8 cellular contexts compared by ENCODE assay signal in the genomic region with DNA sequence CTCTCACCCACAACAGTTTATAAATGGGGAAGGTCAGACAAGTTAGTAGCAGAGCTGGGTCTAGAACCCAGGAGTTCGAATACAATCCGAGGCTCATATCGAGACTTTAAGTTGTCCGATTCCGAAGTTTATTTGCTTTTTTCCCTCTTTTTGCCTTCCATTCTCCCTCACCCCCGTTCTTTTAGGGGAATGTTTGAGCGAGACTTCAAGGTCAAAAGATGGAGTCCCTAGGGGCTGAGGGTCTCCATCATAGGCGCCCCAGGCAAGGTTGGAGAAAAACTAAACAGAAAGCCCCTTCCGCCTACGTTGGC. TPM values are rescaled to one million over a fixed set of nuclear protein-coding genes. Genes with fewer than 3 reads are reported as not detected.
DNase-seq lines count a peak whose midpoint lies in the region; ATAC-seq and TF ChIP-seq lines count a peak whose summit lies in the region.

No MANE protein-coding gene starts in this region.

- H3K4me3 ChIP-seq in astrocyte of the cerebellum (ENCODE audit: low read depth, low read length), result peak overlapping the region; percentile 87
- H3K4me3 ChIP-seq in lower leg skin (ENCODE audit: low read depth, poor library complexity, severe bottlenecking), result peak overlapping the region; percentile 54
- H3K4me3 ChIP-seq in thymus (ENCODE audit: low read length), result peak overlapping the region; percentile 95

- H3K27me3 Mint-ChIP-seq in activated CD4-positive, alpha-beta T cell treated with anti-CD3 and anti-CD28 coated beads, Interleukin-2, amount 10 ng/mL, durations not matched to agents 24 days and 14 days, result no peaks in the 10 kb centered on the region

- H3K4me3 Mint-ChIP-seq in activated CD4-positive, alpha-beta T cell treated with anti-CD3 and anti-CD28 coated beads, Interleukin-2, amount 10 ng/mL, durations not matched to agents 24 days and 14 days, result peak overlapping the region; percentile 98

- 1 to 2% methylated on average over 10 of the region's 10 CpGs for WGBS in lower leg skin, 2 donors
- WGBS in thymus, result under 1% methylated on average over 10 of the region's 10 CpGs

- peaks cover 23% of the 10 kb centered on the region for H3K4me1 ChIP-seq in thymus (ENCODE audit: control insufficient read depth, insufficient read depth, low read length)

- no peak for TF ChIP-seq POLR2A in lower leg skin (IDR thresholded peaks at IDR 0.05)

- ATAC-seq in HG02885 (IDR thresholded peaks at IDR 0.05; ENCODE audit: poor library complexity, unreplicated experiment), result no peak

- H3K9me3 Mint-ChIP-seq in activated CD4-positive, alpha-beta T cell treated with anti-CD3 and anti-CD28 coated beads, Interleukin-2, amount 10 ng/mL, durations not matched to agents 24 days and 14 days, result no peaks in the 10 kb centered on the region

- H3K27ac Mint-ChIP-seq in activated CD4-positive, alpha-beta T cell treated with anti-CD3 and anti-CD28 coated beads, Interleukin-2, amount 10 ng/mL, durations not matched to agents 24 days and 14 days, result peak overlapping the region; percentile 99

- no peak for DNase-seq in activated CD4-positive, alpha-beta T cell treated with anti-CD3 and anti-CD28 coated beads, Interleukin-2, amount 10 ng/mL, durations not matched to agents 24 days and 14 days
- no peak for DNase-seq in activated CD4-positive, alpha-beta T cell treated with anti-CD3 and anti-CD28 coated beads for 4 hours
- no peak for DNase-seq in astrocyte of the cerebellum (ENCODE audit: low read depth)
- DNase-seq in lower leg skin (ENCODE audit: low spot score in 2 of 2), result no peak
- no peak for DNase-seq in DMS 273 (lab: John Stamatoyannopoulos, UW; ENCODE audit: unreplicated experiment)
- no peak for DNase-seq in COLO829 (ENCODE audit: low spot score)

- H3K36me3 Mint-ChIP-seq in activated CD4-positive, alpha-beta T cell treated with anti-CD3 and anti-CD28 coated beads, Interleukin-2, amount 10 ng/mL, durations not matched to agents 24 days and 14 days (ENCODE audit: low read depth), result peaks cover 28% of the 10 kb centered on the region

- H3K9me3 ChIP-seq in thymus (ENCODE audit: control insufficient read depth), result no peaks in the 10 kb centered on the region

- in situ Hi-C loops in astrocyte of the cerebellum (cut with HindIII; ENCODE audit: low sequenced_read_pairs), result loop anchor here (25.0 kb wide), 3 partner anchors 399 to 899 kb away; no protein-coding TSS in a partner anchor

- TF ChIP-seq CTCF in astrocyte of the cerebellum (IDR thresholded peaks at IDR 0.05; ENCODE audit: low read depth, low read length, missing control alignments) (no peak), lower leg skin (IDR thresholded peaks at IDR 0.05) (no peak)

- peaks cover 11% of the 10 kb centered on the region for H3K36me3 ChIP-seq in thymus (ENCODE audit: control insufficient read depth, insufficient read depth)

- peak overlapping the region; percentile 72 for H3K27ac ChIP-seq in thymus (ENCODE audit: low read depth)

- H3K4me1 Mint-ChIP-seq in activated CD4-positive, alpha-beta T cell treated with anti-CD3 and anti-CD28 coated beads, Interleukin-2, amount 10 ng/mL, durations not matched to agents 24 days and 14 days, result peaks cover 51% of the 10 kb centered on the region

- no peaks in the 10 kb centered on the region for H3K27me3 ChIP-seq in thymus (ENCODE audit: control insufficient read depth, insufficient read depth)

- intact Hi-C loops in activated CD4-positive, alpha-beta T cell treated with anti-CD3 and anti-CD28 coated beads, Interleukin-2, amount 10 ng/mL, durations not matched to agents 24 days and 14 days (cut with micrococcal nuclease), result loop anchor here (1.0 to 2.0 kb wide), 4 partner anchors 847 to 1406 kb away; no protein-coding TSS in a partner anchor
- intact Hi-C loops in lower leg skin (cut with DNase I; ENCODE audit: low total_unique reads), result loop anchor here (5.0 kb wide), 2 partner anchors 1214 to 1409 kb away; no protein-coding TSS in a partner anchor

RNA-seq across cellular contexts. Expression of a gene that starts 7.2 kb away (rescaled TPM):
- total RNA-seq in activated CD4-positive, alpha-beta T cell treated with anti-CD3 and anti-CD28 coated beads, Interleukin-2, amount 10 ng/mL, durations not matched to agents 24 days and 14 days, result 41.7 and 51.7 TPM in 2 replicates
- 100 to 1,000 TPM; 193 to 441 (median 282) TPM for total RNA-seq in lower leg skin
- polyA plus RNA-seq in thymus, result 56.2 TPM

RNA-seq across cellular contexts. Expression of a gene that starts 35.7 kb away (rescaled TPM):
- not detected in 2 replicates for total RNA-seq in activated CD4-positive, alpha-beta T cell treated with anti-CD3 and anti-CD28 coated beads, Interleukin-2, amount 10 ng/mL, durations not matched to agents 24 days and 14 days
- not detected for total RNA-seq in lower leg skin
- 0.02 TPM for polyA plus RNA-seq in thymus
